In the genomic region with DNA sequence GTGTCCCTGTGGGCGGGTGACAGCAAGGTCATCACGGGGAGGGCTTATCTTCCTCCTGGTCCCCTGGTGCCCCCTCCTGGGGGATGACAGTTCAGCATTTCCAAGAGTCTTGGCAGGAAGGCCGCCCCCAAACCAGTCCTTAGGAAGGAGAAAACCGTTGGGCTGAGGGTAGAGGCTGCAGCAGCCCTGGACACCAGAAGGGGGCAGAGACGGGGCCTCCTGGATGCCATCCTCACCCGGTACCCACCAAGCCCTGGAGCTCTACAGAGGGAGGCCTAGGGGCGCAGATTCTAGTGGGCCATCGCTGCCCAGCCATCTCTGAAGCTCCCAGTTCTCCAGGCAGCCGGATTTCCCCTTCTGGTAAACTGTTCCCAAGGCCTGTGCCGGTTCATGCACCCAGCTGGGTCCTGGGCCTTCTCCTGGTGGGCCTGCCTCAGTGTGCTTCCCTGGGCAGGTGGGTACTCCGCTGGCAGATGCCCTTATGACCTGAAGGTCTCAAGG, we compare ENCODE assay signal across 8 cellular contexts. TPM values are rescaled to one million over a fixed set of nuclear protein-coding genes. Genes with fewer than 3 reads are reported as not detected.
DNase-seq lines count a peak whose midpoint lies in the region; ATAC-seq, FAIRE-seq and TF ChIP-seq lines count a peak whose summit lies in the region.

No MANE protein-coding gene starts in this region.

- H3K4me2 ChIP-seq in K562 (ENCODE audit: insufficient read depth, low read length), result no peak overlapping the region

- no peak for TF ChIP-seq EP300 in K562 (IDR thresholded peaks at IDR 0.05; ENCODE audit: low read length)

- no peaks in the 10 kb centered on the region for H3K79me2 ChIP-seq in K562 (ENCODE audit: control insufficient read depth, insufficient read depth, low read length)

- H3K9me1 ChIP-seq in K562 (ENCODE audit: control insufficient read depth, insufficient read depth, low read length), result no peaks in the 10 kb centered on the region

- peaks cover 6% of the 10 kb centered on the region for H3K9me3 Mint-ChIP-seq in activated CD4-positive, alpha-beta T cell treated with anti-CD3 and anti-CD28 coated beads for 36 hours (ENCODE audit: low read depth)
- peaks cover 11% of the 10 kb centered on the region for H3K9me3 Mint-ChIP-seq in activated CD4-positive, alpha-beta T cell treated with anti-CD3 and anti-CD28 coated beads, Interleukin-2, amount 10 ng/mL, durations not matched to agents 7 days and 5 days

- CTCF ChIA-PET in activated CD4-positive, alpha-beta T cell treated with anti-CD3 and anti-CD28 coated beads for 36 hours (lab: Charles Lee), result interaction anchor here (0.5 to 0.8 kb wide), 3 partner anchors 33 to 173 kb away, joined by 3 to 4 read pairs (median 3); no protein-coding TSS in a partner anchor
- CTCF ChIA-PET in activated CD4-positive, alpha-beta T cell treated with anti-CD3 and anti-CD28 coated beads, Interleukin-2, amount 10 ng/mL, durations not matched to agents 7 days and 5 days (lab: Charles Lee), result interaction anchor here (0.6 to 1.1 kb wide), 4 partner anchors 21 to 494 kb away, joined by 3 to 4 read pairs (median 3); a partner anchor contains a TSS
- CTCF ChIA-PET in K562 (lab: Yijun Ruan, JAX; ENCODE audit: low intra/inter-chr PET ratio), result no interaction called here

- BruUV-seq in K562 (replicated peaks; lab: Mats Ljungman, UMichigan), result no TSS peak

- TF ChIP-seq CTCF in K562 (IDR thresholded peaks at IDR 0.05 in 2 of 3, conservative IDR thresholded peaks at IDR 0.05 in 1 of 3; ENCODE audit: insufficient read depth in 2 of 3, low read depth in 1 of 3, low read length in 3 of 3), result peak; percentile 40 to 45 (median 41)

- no peak overlapping the region for H3K9ac ChIP-seq in K562 (ENCODE audit: insufficient read depth in 1 of 2, low read depth in 2 of 2, low read length in 2 of 2)

- no peaks in the 10 kb centered on the region for H3K27me3 Mint-ChIP-seq in activated CD4-positive, alpha-beta T cell treated with anti-CD3 and anti-CD28 coated beads for 36 hours
- no peaks in the 10 kb centered on the region for H3K27me3 Mint-ChIP-seq in activated CD4-positive, alpha-beta T cell treated with anti-CD3 and anti-CD28 coated beads, Interleukin-2, amount 10 ng/mL, durations not matched to agents 7 days and 5 days

- intact Hi-C loops in activated CD4-positive, alpha-beta T cell treated with anti-CD3 and anti-CD28 coated beads for 36 hours (cut with DNase I, micrococcal nuclease), result no loop called here
- intact Hi-C loops in K562 (cut with micrococcal nuclease), result no loop called here

- H3K4me3 ChIP-seq in K562, result no peak overlapping the region

- H3K36me3 Mint-ChIP-seq in activated CD4-positive, alpha-beta T cell treated with anti-CD3 and anti-CD28 coated beads for 36 hours (ENCODE audit: low read depth), result no peaks in the 10 kb centered on the region
- peaks cover 3% of the 10 kb centered on the region for H3K36me3 Mint-ChIP-seq in activated CD4-positive, alpha-beta T cell treated with anti-CD3 and anti-CD28 coated beads, Interleukin-2, amount 10 ng/mL, durations not matched to agents 7 days and 5 days (ENCODE audit: low read depth)

- no peaks in the 10 kb centered on the region for H3K27me3 ChIP-seq in K562 (ENCODE audit: control insufficient read depth in 2 of 2, insufficient read depth in 2 of 2, low read length in 2 of 2)

- no peak overlapping the region for H3K27ac ChIP-seq in K562 (ENCODE audit: extremely low read depth, low read depth, low read length)

- peak; percentile 66 for ATAC-seq in activated CD4-positive, alpha-beta T cell treated with anti-CD3 and anti-CD28 coated beads for 36 hours
- peak; percentile 74 for ATAC-seq in K562

- H4K20me1 ChIP-seq in K562 (replicated peaks; ENCODE audit: control insufficient read depth, insufficient read depth, low read length), result no peaks in the 10 kb centered on the region

- in situ Hi-C loops in K562 (cut with MboI), result no loop called here

- DNase-seq in activated CD4-positive, alpha-beta T cell treated with anti-CD3 and anti-CD28 coated beads for 36 hours, result peak; percentile 62
- DNase-seq in activated CD4-positive, alpha-beta T cell treated with anti-CD3 and anti-CD28 coated beads, Interleukin-2, amount 10 ng/mL, durations not matched to agents 7 days and 5 days, result no peak
- peak; percentile 34 to 40 for DNase-seq in NCI-H1930 (lab: John Stamatoyannopoulos, UW)
- DNase-seq in K562 (ENCODE audit: extremely low read depth in 1 of 4, low spot score in 3 of 4), result peak; percentile 50 to 63 (median 54)
- DNase-seq in stimulated activated CD4-positive, alpha-beta T cell treated with anti-CD3 and anti-CD28 coated beads, Interleukin-2, amount 100 ng/mL, for 24 hours, result peak; percentile 32 to 52
- no peak for DNase-seq in NCI-H187 (lab: John Stamatoyannopoulos, UW)
- no peak for DNase-seq in effector CD8-positive, alpha-beta T cell (lab: John Stamatoyannopoulos, UW)
- no peak for DNase-seq in superior temporal gyrus (ENCODE audit: extremely low spot score)

- POLR2A ChIA-PET in activated CD4-positive, alpha-beta T cell treated with anti-CD3 and anti-CD28 coated beads for 36 hours (lab: Charles Lee), result interaction anchor here (0.6 kb wide), 1 partner anchor 88 kb away, joined by 3 read pairs; no protein-coding TSS in a partner anchor
- POLR2A ChIA-PET in activated CD4-positive, alpha-beta T cell treated with anti-CD3 and anti-CD28 coated beads, Interleukin-2, amount 10 ng/mL, durations not matched to agents 7 days and 5 days (lab: Charles Lee), result no interaction called here
- POLR2A ChIA-PET in K562 (lab: Yijun Ruan, JAX), result no interaction called here

- FAIRE-seq in K562 (lab: Jason Lieb, UNC), result no peak

- H3K4me1 Mint-ChIP-seq in activated CD4-positive, alpha-beta T cell treated with anti-CD3 and anti-CD28 coated beads for 36 hours, result no peaks in the 10 kb centered on the region
- no peaks in the 10 kb centered on the region for H3K4me1 Mint-ChIP-seq in activated CD4-positive, alpha-beta T cell treated with anti-CD3 and anti-CD28 coated beads, Interleukin-2, amount 10 ng/mL, durations not matched to agents 7 days and 5 days

- WGBS in K562 (ENCODE audit: insufficient coverage, low coverage, missing lambda C conversion rate), result 63% methylated on average over 11 of the region's 11 CpGs

- H3K36me3 ChIP-seq in K562 (ENCODE audit: control insufficient read depth, insufficient read depth, low read length), result no peaks in the 10 kb centered on the region

- no peak overlapping the region for H3K27ac Mint-ChIP-seq in activated CD4-positive, alpha-beta T cell treated with anti-CD3 and anti-CD28 coated beads for 36 hours
- no peak overlapping the region for H3K27ac Mint-ChIP-seq in activated CD4-positive, alpha-beta T cell treated with anti-CD3 and anti-CD28 coated beads, Interleukin-2, amount 10 ng/mL, durations not matched to agents 7 days and 5 days

- H3K4me1 ChIP-seq in K562 (replicated peaks in 1 of 2; ENCODE audit: control insufficient read depth in 2 of 2, insufficient read depth in 2 of 2, low read length in 2 of 2), result peaks cover 0 to 17% of the 10 kb centered on the region in 2 experiments; a peak in 2 of 5 replicates

- H2AFZ ChIP-seq in K562 (ENCODE audit: low read depth, low read length), result no peak overlapping the region

- no peak for TF ChIP-seq POLR2A in K562 (conservative IDR thresholded peaks at IDR 0.05)

- peak in 1 of 2 experiments; percentile 54; a peak in 2 of 4 replicates for TF ChIP-seq RAD21 in K562 (CRISPR knock-in tag; conservative IDR thresholded peaks at IDR 0.05 in 1 of 2, IDR thresholded peaks at IDR 0.05 in 1 of 2)

- peaks cover 9% of the 10 kb centered on the region for H3K9me3 ChIP-seq in K562 (replicated peaks; ENCODE audit: control insufficient read depth, insufficient read depth, low read depth, low read length)

- no peak overlapping the region for H3K4me3 Mint-ChIP-seq in activated CD4-positive, alpha-beta T cell treated with anti-CD3 and anti-CD28 coated beads for 36 hours
- no peak overlapping the region for H3K4me3 Mint-ChIP-seq in activated CD4-positive, alpha-beta T cell treated with anti-CD3 and anti-CD28 coated beads, Interleukin-2, amount 10 ng/mL, durations not matched to agents 7 days and 5 days

RNA-seq across cellular contexts. Expression of a gene that starts 14.8 kb away (rescaled TPM):
- total RNA-seq in activated CD4-positive, alpha-beta T cell treated with anti-CD3 and anti-CD28 coated beads for 36 hours, result 1 to 10 TPM; 6.9 to 8.8 TPM
- total RNA-seq in activated CD4-positive, alpha-beta T cell treated with anti-CD3 and anti-CD28 coated beads, Interleukin-2, amount 10 ng/mL, durations not matched to agents 7 days and 5 days, result 10 to 100 TPM in 1 of 2 experiments, 1 to 10 TPM in 1; 9.9 to 10.0 TPM
- 15.0 and 38.1 TPM in 2 replicates for total RNA-seq in K562 (2011; cell fraction: chromatin; rRNA removed; ENCODE audit: low replicate concordance)
- 14.7 and 18.0 TPM in 2 replicates for total RNA-seq in K562 (2011; cell fraction: nucleolus; rRNA removed)
- 13.5 and 16.2 TPM in 2 replicates for total RNA-seq in K562 (2011; cell fraction: nucleoplasm; rRNA removed)
- total RNA-seq in K562 (2014; rRNA removed), result 9.8 and 10.9 TPM in 2 replicates
- 18.3 and 21.1 TPM in 2 replicates for total RNA-seq in K562 (2014; rRNA removed; fragmentation: Illumina TruSeq; extraction: Trizol)
- total RNA-seq in K562 (2015; rRNA removed; fragmentation: Illumina TruSeq; extraction: Trizol), result 14.4 and 16.1 TPM in 2 replicates
- total RNA-seq in K562 (2021), result 8.0 and 10.2 TPM in 2 replicates
- polyA plus RNA-seq in K562 (2011; rRNA removed), result 8.2 and 10.9 TPM in 2 replicates
- polyA plus RNA-seq in K562 (2011; cell fraction: cytosol; rRNA removed), result 5.2 and 5.7 TPM in 2 replicates
- 3.2 and 3.9 TPM in 2 replicates for polyA plus RNA-seq in K562 (2011; cell fraction: nucleus; rRNA removed)
- polyA plus RNA-seq in K562 (2012), result 6.4 and 8.0 TPM in 2 replicates
- polyA plus RNA-seq in K562 (2014; fragmentation: Illumina TruSeq; extraction: Trizol), result 10.3 and 12.1 TPM in 2 replicates
- polyA plus RNA-seq in K562 (2014; fragmentation: Nextera tagmentation; extraction: Ambion mirVana), result 1 to 10 TPM; 5.3 to 6.3 TPM
- 8.2 and 9.2 TPM in 2 replicates for polyA plus RNA-seq in K562 (2014; rRNA removed)
- 15.3 and 21.4 TPM in 2 replicates for polyA minus RNA-seq in K562 (2011; rRNA and poly(A)+ RNA removed)
- 4.2 and 5.3 TPM in 2 replicates for polyA minus RNA-seq in K562 (2011; cell fraction: cytosol; rRNA and poly(A)+ RNA removed)
- polyA minus RNA-seq in K562 (2011; cell fraction: nucleus; rRNA and poly(A)+ RNA removed), result 9.8 and 17.3 TPM in 2 replicates

RNA-seq across cellular contexts. Expression of a gene that starts 40.4 kb away (rescaled TPM):
- 1 to 10 TPM; 4.3 to 4.9 TPM for total RNA-seq in activated CD4-positive, alpha-beta T cell treated with anti-CD3 and anti-CD28 coated beads for 36 hours
- 1 to 10 TPM; 1.1 to 1.2 TPM for total RNA-seq in activated CD4-positive, alpha-beta T cell treated with anti-CD3 and anti-CD28 coated beads, Interleukin-2, amount 10 ng/mL, durations not matched to agents 7 days and 5 days
- 4.5 and 17.1 TPM in 2 replicates for total RNA-seq in K562 (2011; cell fraction: chromatin; rRNA removed; ENCODE audit: low replicate concordance)
- 2.8 and 5.1 TPM in 2 replicates for total RNA-seq in K562 (2011; cell fraction: nucleolus; rRNA removed)
- total RNA-seq in K562 (2011; cell fraction: nucleoplasm; rRNA removed), result 6.5 and 7.7 TPM in 2 replicates
- total RNA-seq in K562 (2014; rRNA removed) (6.7 and 8.9 TPM in 2 replicates), K562 (2014; rRNA removed; fragmentation: Illumina TruSeq; extraction: Trizol) (14.5 and 17.8 TPM in 2 replicates), K562 (2015; rRNA removed; fragmentation: Illumina TruSeq; extraction: Trizol) (10.3 and 11.2 TPM in 2 replicates), K562 (2021) (7.1 and 7.9 TPM in 2 replicates)
- polyA plus RNA-seq in K562 (2011; rRNA removed) (9.7 and 11.8 TPM in 2 replicates), K562 (2014; fragmentation: Illumina TruSeq; extraction: Trizol) (11.1 and 12.4 TPM in 2 replicates), K562 (2014; fragmentation: Nextera tagmentation; extraction: Ambion mirVana) (10 to 100 TPM; 17.3 to 23.4 TPM), K562 (2014; rRNA removed) (8.2 and 8.7 TPM in 2 replicates)
- polyA plus RNA-seq in K562 (2011; cell fraction: cytosol; rRNA removed), result 1.1 and 2.6 TPM in 2 replicates
- 2.7 and 4.4 TPM in 2 replicates for polyA plus RNA-seq in K562 (2011; cell fraction: nucleus; rRNA removed)
- 5.9 and 6.1 TPM in 2 replicates for polyA plus RNA-seq in K562 (2012)
- 11.7 and 13.9 TPM in 2 replicates for polyA minus RNA-seq in K562 (2011; rRNA and poly(A)+ RNA removed)
- polyA minus RNA-seq in K562 (2011; cell fraction: cytosol; rRNA and poly(A)+ RNA removed), result 3.2 and 4.0 TPM in 2 replicates
- 3.4 and 6.0 TPM in 2 replicates for polyA minus RNA-seq in K562 (2011; cell fraction: nucleus; rRNA and poly(A)+ RNA removed)

RNA-seq across cellular contexts. Expression of a gene that starts 52.8 kb away (rescaled TPM):
- 10 to 100 TPM; 13.1 to 17.1 TPM for total RNA-seq in activated CD4-positive, alpha-beta T cell treated with anti-CD3 and anti-CD28 coated beads for 36 hours
- 10 to 100 TPM; 23.0 to 23.6 TPM for total RNA-seq in activated CD4-positive, alpha-beta T cell treated with anti-CD3 and anti-CD28 coated beads, Interleukin-2, amount 10 ng/mL, durations not matched to agents 7 days and 5 days
- total RNA-seq in K562 (2011; cell fraction: chromatin; rRNA removed; ENCODE audit: low replicate concordance), result 52.9 and 136 TPM in 2 replicates
- total RNA-seq in K562 (2011; cell fraction: nucleolus; rRNA removed), result 31.4 and 39.0 TPM in 2 replicates
- total RNA-seq in K562 (2011; cell fraction: nucleoplasm; rRNA removed), result 62.0 and 100 TPM in 2 replicates
- 28.2 and 31.2 TPM in 2 replicates for total RNA-seq in K562 (2014; rRNA removed)
- total RNA-seq in K562 (2014; rRNA removed; fragmentation: Illumina TruSeq; extraction: Trizol), result 71.5 and 74.9 TPM in 2 replicates
- 63.2 and 68.5 TPM in 2 replicates for total RNA-seq in K562 (2015; rRNA removed; fragmentation: Illumina TruSeq; extraction: Trizol)
- 43.1 and 47.1 TPM in 2 replicates for total RNA-seq in K562 (2021)
- polyA plus RNA-seq in K562 (2011; rRNA removed), result 20.2 TPM in 2 replicates
- 3.4 and 9.2 TPM in 2 replicates for polyA plus RNA-seq in K562 (2011; cell fraction: cytosol; rRNA removed)
- polyA plus RNA-seq in K562 (2011; cell fraction: nucleus; rRNA removed), result 13.8 and 23.5 TPM in 2 replicates
- polyA plus RNA-seq in K562 (2012), result 9.4 and 9.9 TPM in 2 replicates
- polyA plus RNA-seq in K562 (2014; fragmentation: Illumina TruSeq; extraction: Trizol), result 14.7 and 15.0 TPM in 2 replicates
- 10 to 100 TPM in 1 of 2 experiments, 1 to 10 TPM in 1; 7.6 to 13.6 TPM for polyA plus RNA-seq in K562 (2014; fragmentation: Nextera tagmentation; extraction: Ambion mirVana)
- polyA plus RNA-seq in K562 (2014; rRNA removed), result 12.5 and 13.5 TPM in 2 replicates
- polyA minus RNA-seq in K562 (2011; rRNA and poly(A)+ RNA removed), result 141 and 252 TPM in 2 replicates
- 58.9 and 64.8 TPM in 2 replicates for polyA minus RNA-seq in K562 (2011; cell fraction: cytosol; rRNA and poly(A)+ RNA removed)
- 21.0 and 48.3 TPM in 2 replicates for polyA minus RNA-seq in K562 (2011; cell fraction: nucleus; rRNA and poly(A)+ RNA removed)

Comparison
In these comparisons a context has a peak if more than half of its experiments do, and no peak if none do; other contexts are left out.
1. DNase-seq: peak in activated CD4-positive, alpha-beta T cell treated with anti-CD3 and anti-CD28 coated beads for 36 hours (single experiment), NCI-H1930 (2 of 2), K562 (4 of 4) and stimulated activated CD4-positive, alpha-beta T cell treated with anti-CD3 and anti-CD28 coated beads, Interleukin-2, amount 100 ng/mL, for 24 hours (2 of 2); none in activated CD4-positive, alpha-beta T cell treated with anti-CD3 and anti-CD28 coated beads, Interleukin-2, amount 10 ng/mL, durations not matched to agents 7 days and 5 days (single experiment), NCI-H187 (0 of 2), effector CD8-positive, alpha-beta T cell (single experiment) and superior temporal gyrus (single experiment).